Comparison of ENCODE assay signal across 2 cellular contexts in the genomic region with DNA sequence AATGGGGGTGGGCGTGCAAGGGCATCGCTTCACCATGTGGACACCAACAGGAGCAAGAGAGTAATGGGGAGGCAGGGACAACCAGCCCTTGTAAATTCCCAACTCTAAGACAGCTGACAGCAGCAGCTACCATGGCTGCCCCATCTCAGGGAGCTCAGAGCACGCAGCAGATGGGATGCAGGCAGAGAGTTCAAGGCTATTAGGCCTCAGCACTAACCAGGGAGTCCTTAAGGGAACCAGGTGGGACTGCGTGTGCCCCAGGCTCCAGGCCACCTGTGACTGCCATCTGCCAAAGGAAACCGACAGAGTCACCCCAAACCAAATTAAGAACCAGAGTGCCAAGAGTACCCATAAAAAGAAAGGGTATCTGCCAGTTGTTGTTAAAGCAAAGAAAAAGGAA.
TF ChIP-seq lines count a peak whose summit lies in the region.

No MANE protein-coding gene starts in this region.

TF ChIP-seq in GM12878, 131 proteins besides CTCF, POLR2A, EP300 and RAD21:
- TF ChIP-seq, protein P1, sequence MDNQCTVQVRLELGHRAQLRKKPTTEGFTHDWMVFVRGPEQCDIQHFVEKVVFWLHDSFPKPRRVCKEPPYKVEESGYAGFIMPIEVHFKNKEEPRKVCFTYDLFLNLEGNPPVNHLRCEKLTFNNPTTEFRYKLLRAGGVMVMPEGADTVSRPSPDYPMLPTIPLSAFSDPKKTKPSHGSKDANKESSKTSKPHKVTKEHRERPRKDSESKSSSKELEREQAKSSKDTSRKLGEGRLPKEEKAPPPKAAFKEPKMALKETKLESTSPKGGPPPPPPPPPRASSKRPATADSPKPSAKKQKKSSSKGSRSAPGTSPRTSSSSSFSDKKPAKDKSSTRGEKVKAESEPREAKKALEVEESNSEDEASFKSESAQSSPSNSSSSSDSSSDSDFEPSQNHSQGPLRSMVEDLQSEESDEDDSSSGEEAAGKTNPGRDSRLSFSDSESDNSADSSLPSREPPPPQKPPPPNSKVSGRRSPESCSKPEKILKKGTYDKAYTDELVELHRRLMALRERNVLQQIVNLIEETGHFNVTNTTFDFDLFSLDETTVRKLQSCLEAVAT (IDR thresholded peaks at IDR 0.05): no peak
- TF ChIP-seq JUND (IDR thresholded peaks at IDR 0.05; ENCODE audit: low read depth, low read length): no peak
- TF ChIP-seq ZNF384 (IDR thresholded peaks at IDR 0.05; ENCODE audit: borderline replicate concordance, low read depth, low read length): no peak
- no peak for TF ChIP-seq HDAC2 (IDR thresholded peaks at IDR 0.05)
- TF ChIP-seq TAF1 (IDR thresholded peaks at IDR 0.05; ENCODE audit: borderline replicate concordance, low read depth, low read length): no peak
- TF ChIP-seq CBX5 (IDR thresholded peaks at IDR 0.05; ENCODE audit: low read depth): no peak
- no peak for TF ChIP-seq ZNF217 (IDR thresholded peaks at IDR 0.05)
- TF ChIP-seq, protein P2, sequence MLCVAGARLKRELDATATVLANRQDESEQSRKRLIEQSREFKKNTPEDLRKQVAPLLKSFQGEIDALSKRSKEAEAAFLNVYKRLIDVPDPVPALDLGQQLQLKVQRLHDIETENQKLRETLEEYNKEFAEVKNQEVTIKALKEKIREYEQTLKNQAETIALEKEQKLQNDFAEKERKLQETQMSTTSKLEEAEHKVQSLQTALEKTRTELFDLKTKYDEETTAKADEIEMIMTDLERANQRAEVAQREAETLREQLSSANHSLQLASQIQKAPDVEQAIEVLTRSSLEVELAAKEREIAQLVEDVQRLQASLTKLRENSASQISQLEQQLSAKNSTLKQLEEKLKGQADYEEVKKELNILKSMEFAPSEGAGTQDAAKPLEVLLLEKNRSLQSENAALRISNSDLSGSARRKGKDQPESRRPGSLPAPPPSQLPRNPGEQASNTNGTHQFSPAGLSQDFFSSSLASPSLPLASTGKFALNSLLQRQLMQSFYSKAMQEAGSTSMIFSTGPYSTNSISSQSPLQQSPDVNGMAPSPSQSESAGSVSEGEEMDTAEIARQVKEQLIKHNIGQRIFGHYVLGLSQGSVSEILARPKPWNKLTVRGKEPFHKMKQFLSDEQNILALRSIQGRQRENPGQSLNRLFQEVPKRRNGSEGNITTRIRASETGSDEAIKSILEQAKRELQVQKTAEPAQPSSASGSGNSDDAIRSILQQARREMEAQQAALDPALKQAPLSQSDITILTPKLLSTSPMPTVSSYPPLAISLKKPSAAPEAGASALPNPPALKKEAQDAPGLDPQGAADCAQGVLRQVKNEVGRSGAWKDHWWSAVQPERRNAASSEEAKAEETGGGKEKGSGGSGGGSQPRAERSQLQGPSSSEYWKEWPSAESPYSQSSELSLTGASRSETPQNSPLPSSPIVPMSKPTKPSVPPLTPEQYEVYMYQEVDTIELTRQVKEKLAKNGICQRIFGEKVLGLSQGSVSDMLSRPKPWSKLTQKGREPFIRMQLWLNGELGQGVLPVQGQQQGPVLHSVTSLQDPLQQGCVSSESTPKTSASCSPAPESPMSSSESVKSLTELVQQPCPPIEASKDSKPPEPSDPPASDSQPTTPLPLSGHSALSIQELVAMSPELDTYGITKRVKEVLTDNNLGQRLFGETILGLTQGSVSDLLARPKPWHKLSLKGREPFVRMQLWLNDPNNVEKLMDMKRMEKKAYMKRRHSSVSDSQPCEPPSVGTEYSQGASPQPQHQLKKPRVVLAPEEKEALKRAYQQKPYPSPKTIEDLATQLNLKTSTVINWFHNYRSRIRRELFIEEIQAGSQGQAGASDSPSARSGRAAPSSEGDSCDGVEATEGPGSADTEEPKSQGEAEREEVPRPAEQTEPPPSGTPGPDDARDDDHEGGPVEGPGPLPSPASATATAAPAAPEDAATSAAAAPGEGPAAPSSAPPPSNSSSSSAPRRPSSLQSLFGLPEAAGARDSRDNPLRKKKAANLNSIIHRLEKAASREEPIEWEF (IDR thresholded peaks at IDR 0.05; ENCODE audit: insufficient replicate concordance, low read depth, low read length): no peak
- no peak for TF ChIP-seq MTA3 (IDR thresholded peaks at IDR 0.05; ENCODE audit: borderline replicate concordance, low read length)
- TF ChIP-seq NFIC (IDR thresholded peaks at IDR 0.05; ENCODE audit: low read depth, low read length): no peak
- TF ChIP-seq NR2F1 (conservative IDR thresholded peaks at IDR 0.05): no peak
- TF ChIP-seq, protein P3, sequence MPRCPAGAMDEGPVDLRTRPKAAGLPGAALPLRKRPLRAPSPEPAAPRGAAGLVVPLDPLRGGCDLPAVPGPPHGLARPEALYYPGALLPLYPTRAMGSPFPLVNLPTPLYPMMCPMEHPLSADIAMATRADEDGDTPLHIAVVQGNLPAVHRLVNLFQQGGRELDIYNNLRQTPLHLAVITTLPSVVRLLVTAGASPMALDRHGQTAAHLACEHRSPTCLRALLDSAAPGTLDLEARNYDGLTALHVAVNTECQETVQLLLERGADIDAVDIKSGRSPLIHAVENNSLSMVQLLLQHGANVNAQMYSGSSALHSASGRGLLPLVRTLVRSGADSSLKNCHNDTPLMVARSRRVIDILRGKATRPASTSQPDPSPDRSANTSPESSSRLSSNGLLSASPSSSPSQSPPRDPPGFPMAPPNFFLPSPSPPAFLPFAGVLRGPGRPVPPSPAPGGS (IDR thresholded peaks at IDR 0.05; ENCODE audit: borderline replicate concordance, insufficient read depth, low read depth, low read length, poor library complexity, severe bottlenecking): no peak
- TF ChIP-seq NR2C2 (IDR thresholded peaks at IDR 0.05; ENCODE audit: borderline replicate concordance, control insufficient read depth, insufficient read length, low read depth): no peak
- TF ChIP-seq NRF1 (conservative IDR thresholded peaks at IDR 0.05; ENCODE audit: low read depth, low read length): no peak
- TF ChIP-seq POLR2AphosphoS5 (IDR thresholded peaks at IDR 0.05; ENCODE audit: low read length): no peak

TF ChIP-seq in WTC11, 78 proteins besides CTCF, POLR2A, EP300 and RAD21 (continued from another document):
- TF ChIP-seq, protein P4, sequence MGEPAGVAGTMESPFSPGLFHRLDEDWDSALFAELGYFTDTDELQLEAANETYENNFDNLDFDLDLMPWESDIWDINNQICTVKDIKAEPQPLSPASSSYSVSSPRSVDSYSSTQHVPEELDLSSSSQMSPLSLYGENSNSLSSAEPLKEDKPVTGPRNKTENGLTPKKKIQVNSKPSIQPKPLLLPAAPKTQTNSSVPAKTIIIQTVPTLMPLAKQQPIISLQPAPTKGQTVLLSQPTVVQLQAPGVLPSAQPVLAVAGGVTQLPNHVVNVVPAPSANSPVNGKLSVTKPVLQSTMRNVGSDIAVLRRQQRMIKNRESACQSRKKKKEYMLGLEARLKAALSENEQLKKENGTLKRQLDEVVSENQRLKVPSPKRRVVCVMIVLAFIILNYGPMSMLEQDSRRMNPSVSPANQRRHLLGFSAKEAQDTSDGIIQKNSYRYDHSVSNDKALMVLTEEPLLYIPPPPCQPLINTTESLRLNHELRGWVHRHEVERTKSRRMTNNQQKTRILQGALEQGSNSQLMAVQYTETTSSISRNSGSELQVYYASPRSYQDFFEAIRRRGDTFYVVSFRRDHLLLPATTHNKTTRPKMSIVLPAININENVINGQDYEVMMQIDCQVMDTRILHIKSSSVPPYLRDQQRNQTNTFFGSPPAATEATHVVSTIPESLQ (CRISPR knock-in tag; IDR thresholded peaks at IDR 0.05): no peak
- TF ChIP-seq, protein P5, sequence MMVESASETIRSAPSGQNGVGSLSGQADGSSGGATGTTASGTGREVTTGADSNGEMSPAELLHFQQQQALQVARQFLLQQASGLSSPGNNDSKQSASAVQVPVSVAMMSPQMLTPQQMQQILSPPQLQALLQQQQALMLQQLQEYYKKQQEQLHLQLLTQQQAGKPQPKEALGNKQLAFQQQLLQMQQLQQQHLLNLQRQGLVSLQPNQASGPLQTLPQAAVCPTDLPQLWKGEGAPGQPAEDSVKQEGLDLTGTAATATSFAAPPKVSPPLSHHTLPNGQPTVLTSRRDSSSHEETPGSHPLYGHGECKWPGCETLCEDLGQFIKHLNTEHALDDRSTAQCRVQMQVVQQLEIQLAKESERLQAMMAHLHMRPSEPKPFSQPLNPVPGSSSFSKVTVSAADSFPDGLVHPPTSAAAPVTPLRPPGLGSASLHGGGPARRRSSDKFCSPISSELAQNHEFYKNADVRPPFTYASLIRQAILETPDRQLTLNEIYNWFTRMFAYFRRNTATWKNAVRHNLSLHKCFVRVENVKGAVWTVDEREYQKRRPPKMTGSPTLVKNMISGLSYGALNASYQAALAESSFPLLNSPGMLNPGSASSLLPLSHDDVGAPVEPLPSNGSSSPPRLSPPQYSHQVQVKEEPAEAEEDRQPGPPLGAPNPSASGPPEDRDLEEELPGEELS (CRISPR knock-in tag; IDR thresholded peaks at IDR 0.05): no peak
- no peak for TF ChIP-seq FOXK1 (CRISPR knock-in tag; IDR thresholded peaks at IDR 0.05)
- TF ChIP-seq MYBL2 (CRISPR knock-in tag; IDR thresholded peaks at IDR 0.05): no peak
- no peak for TF ChIP-seq FOXP1 (CRISPR knock-in tag; IDR thresholded peaks at IDR 0.05; ENCODE audit: borderline replicate concordance)
- TF ChIP-seq NFATC4 (CRISPR knock-in tag; IDR thresholded peaks at IDR 0.05): no peak
- no peak for TF ChIP-seq ZNF671 (CRISPR knock-in tag; IDR thresholded peaks at IDR 0.05)
- TF ChIP-seq HMGA2 (CRISPR knock-in tag; IDR thresholded peaks at IDR 0.05): no peak
- no peak for TF ChIP-seq SMAD3 (CRISPR knock-in tag; IDR thresholded peaks at IDR 0.05; ENCODE audit: borderline replicate concordance)
- TF ChIP-seq, protein P6, sequence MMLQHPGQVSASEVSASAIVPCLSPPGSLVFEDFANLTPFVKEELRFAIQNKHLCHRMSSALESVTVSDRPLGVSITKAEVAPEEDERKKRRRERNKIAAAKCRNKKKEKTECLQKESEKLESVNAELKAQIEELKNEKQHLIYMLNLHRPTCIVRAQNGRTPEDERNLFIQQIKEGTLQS (CRISPR knock-in tag; conservative IDR thresholded peaks at IDR 0.05): no peak
- TF ChIP-seq ZNF138 (CRISPR knock-in tag; conservative IDR thresholded peaks at IDR 0.05): no peak
- TF ChIP-seq, protein P7, sequence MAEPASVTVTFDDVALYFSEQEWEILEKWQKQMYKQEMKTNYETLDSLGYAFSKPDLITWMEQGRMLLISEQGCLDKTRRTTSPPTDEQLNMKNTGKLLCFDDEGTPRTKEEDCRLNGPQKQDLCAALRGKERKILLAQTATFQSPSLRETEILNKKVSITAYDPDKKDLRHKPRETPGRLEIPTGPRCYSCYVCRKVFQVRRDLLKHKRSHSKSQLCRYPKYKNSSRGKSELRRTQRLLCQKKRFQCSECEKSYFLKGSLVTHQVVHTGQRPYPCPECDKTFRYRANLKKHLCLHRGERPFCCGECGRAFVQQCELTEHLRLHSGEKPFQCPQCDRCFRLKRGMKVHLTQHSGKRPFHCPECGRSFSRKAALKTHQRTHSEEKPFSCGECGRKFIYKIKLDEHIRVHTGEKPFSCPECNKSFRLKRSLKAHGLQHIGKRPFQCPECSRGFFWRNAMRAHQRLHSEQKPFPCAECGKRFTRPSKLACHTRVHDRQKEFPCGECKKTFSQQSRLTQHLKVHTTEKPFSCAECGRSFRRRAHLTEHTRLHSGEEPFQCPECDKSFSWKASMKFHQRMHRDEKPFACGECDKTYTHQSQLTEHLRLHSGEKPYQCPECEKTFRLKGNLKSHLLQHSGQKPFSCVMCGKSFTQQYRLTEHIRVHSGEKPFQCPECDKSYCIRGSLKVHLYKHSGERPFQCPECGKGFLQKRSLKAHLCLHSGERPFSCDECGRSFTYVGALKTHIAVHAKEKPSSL (CRISPR knock-in tag; conservative IDR thresholded peaks at IDR 0.05): no peak
- no peak for TF ChIP-seq GABPB1 (CRISPR knock-in tag; IDR thresholded peaks at IDR 0.05)
- TF ChIP-seq, protein P8, sequence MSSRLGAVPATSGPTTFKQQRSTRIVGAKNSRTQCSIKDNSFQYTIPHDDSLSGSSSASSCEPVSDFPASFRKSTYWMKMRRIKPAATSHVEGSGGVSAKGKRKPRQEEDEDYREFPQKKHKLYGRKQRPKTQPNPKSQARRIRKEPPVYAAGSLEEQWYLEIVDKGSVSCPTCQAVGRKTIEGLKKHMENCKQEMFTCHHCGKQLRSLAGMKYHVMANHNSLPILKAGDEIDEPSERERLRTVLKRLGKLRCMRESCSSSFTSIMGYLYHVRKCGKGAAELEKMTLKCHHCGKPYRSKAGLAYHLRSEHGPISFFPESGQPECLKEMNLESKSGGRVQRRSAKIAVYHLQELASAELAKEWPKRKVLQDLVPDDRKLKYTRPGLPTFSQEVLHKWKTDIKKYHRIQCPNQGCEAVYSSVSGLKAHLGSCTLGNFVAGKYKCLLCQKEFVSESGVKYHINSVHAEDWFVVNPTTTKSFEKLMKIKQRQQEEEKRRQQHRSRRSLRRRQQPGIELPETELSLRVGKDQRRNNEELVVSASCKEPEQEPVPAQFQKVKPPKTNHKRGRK (CRISPR knock-in tag; IDR thresholded peaks at IDR 0.05; ENCODE audit: borderline replicate concordance): no peak
- TF ChIP-seq, protein P9, sequence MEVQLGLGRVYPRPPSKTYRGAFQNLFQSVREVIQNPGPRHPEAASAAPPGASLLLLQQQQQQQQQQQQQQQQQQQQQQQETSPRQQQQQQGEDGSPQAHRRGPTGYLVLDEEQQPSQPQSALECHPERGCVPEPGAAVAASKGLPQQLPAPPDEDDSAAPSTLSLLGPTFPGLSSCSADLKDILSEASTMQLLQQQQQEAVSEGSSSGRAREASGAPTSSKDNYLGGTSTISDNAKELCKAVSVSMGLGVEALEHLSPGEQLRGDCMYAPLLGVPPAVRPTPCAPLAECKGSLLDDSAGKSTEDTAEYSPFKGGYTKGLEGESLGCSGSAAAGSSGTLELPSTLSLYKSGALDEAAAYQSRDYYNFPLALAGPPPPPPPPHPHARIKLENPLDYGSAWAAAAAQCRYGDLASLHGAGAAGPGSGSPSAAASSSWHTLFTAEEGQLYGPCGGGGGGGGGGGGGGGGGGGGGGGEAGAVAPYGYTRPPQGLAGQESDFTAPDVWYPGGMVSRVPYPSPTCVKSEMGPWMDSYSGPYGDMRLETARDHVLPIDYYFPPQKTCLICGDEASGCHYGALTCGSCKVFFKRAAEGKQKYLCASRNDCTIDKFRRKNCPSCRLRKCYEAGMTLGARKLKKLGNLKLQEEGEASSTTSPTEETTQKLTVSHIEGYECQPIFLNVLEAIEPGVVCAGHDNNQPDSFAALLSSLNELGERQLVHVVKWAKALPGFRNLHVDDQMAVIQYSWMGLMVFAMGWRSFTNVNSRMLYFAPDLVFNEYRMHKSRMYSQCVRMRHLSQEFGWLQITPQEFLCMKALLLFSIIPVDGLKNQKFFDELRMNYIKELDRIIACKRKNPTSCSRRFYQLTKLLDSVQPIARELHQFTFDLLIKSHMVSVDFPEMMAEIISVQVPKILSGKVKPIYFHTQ (CRISPR knock-in tag; IDR thresholded peaks at IDR 0.05): no peak
- no peak for TF ChIP-seq ELF4 (CRISPR knock-in tag; IDR thresholded peaks at IDR 0.05; ENCODE audit: low read depth)
- no peak for TF ChIP-seq JAZF1 (CRISPR knock-in tag; IDR thresholded peaks at IDR 0.05)
